In the genomic region with DNA sequence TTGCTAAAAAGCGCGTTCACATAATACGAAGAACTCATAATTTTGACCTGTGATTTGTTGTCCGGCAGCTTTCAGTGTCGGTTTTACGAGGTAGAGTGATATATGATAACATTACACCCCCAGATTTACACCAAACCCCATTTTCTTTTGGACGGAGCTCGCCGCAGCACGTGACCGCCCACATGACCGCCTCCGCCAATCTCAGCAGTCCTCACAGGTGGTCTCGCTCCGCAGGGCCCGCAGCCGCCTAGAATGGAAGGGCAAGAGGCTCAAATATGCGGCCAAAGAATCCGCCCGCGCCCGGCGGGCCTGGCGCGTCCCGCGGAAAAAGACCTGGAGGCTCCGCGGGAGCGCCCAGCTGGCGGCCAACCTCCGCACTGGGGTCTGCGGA, we compare ENCODE assay signal across 8 cellular contexts. TPM values are rescaled to one million over a fixed set of nuclear protein-coding genes. Genes with fewer than 3 reads are reported as not detected.
DNase-seq lines count a peak whose midpoint lies in the region; ATAC-seq and TF ChIP-seq lines count a peak whose summit lies in the region.

Gene HOXA7, minus strand, starts transcription at position 168 of the 391 bp plus-strand sequence. Its CDS starts 130 bp downstream, at position 38.

- CTCF ChIA-PET in CD8-positive, alpha-beta memory T cell (lab: Charles Lee): interaction anchor here (1.1 to 2.0 kb wide), 5 partner anchors 9 to 1264 kb away, joined by 3 to 8 read pairs (median 4); partner anchors contain the start of gene HOXA9
- CTCF ChIA-PET in IMR-90 (lab: Yijun Ruan, JAX): interaction anchor here (0.7 to 1.3 kb wide), 4 partner anchors 23 to 967 kb away, joined by 3 to 4 read pairs (median 3); no protein-coding TSS in a partner anchor
- CTCF ChIA-PET in activated CD8-positive, alpha-beta T cell treated with anti-CD3 and anti-CD28 coated beads for 36 hours (lab: Charles Lee): interaction anchor here (0.7 to 1.3 kb wide), 4 partner anchors 20 to 39 kb away, joined by 3 to 4 read pairs (median 4); no protein-coding TSS in a partner anchor

- H3K4me3 ChIP-seq in CD8-positive, alpha-beta memory T cell (ENCODE audit: low read length): no peak within 1 kb of the TSS
- H3K4me3 ChIP-seq in IMR-90 (ENCODE audit: insufficient read depth, low read depth, low read length) (peak within 1 kb of the TSS; percentile 69), tibial artery (peak within 1 kb of the TSS; percentile 62 to 75), thyroid gland (replicated peaks in 1 of 3) (no peak within 1 kb of the TSS)

- H3K18ac ChIP-seq in IMR-90 (ENCODE audit: low read depth, low read length): no peak within 1 kb of the TSS

- H3K9me1 ChIP-seq in IMR-90 (ENCODE audit: insufficient read depth, low read length): peaks cover 3% of the 10 kb centered on the region; the same call in 1 of the 2 replicates

- TF ChIP-seq POLR2A in IMR-90 (IDR thresholded peaks at IDR 0.05; ENCODE audit: low read depth, low read length): no peak
- no peak for TF ChIP-seq POLR2A in thyroid gland (IDR thresholded peaks at IDR 0.05)

- peak within 1 kb of the TSS; percentile 56 to 85 (median 72) for H3K4me3 Mint-ChIP-seq in CD8-positive, alpha-beta memory T cell
- H3K4me3 Mint-ChIP-seq in activated CD8-positive, alpha-beta T cell treated with anti-CD3 and anti-CD28 coated beads for 36 hours: peak within 1 kb of the TSS; percentile 51

- BruUV-seq in IMR-90 (replicated peaks; lab: Mats Ljungman, UMichigan): no TSS peak

- H3K27me3 Mint-ChIP-seq in CD8-positive, alpha-beta memory T cell: peaks cover 86 to 89% of the 10 kb centered on the region in 2 donors
- H3K27me3 Mint-ChIP-seq in activated CD8-positive, alpha-beta T cell treated with anti-CD3 and anti-CD28 coated beads for 36 hours: peaks cover 83% of the 10 kb centered on the region

- H3K23ac ChIP-seq in IMR-90 (ENCODE audit: low read depth, low read length): peak within 1 kb of the TSS; percentile 72

- H3K56ac ChIP-seq in IMR-90 (ENCODE audit: extremely low read depth, insufficient read depth, low read length): peak within 1 kb of the TSS; percentile 38; the same call in 1 of the 2 replicates

- H4K8ac ChIP-seq in IMR-90 (ENCODE audit: low read depth in 2 of 2, low read length in 2 of 2): peak within 1 kb of the TSS; percentile 80 to 90

- H4K5ac ChIP-seq in IMR-90 (ENCODE audit: low read depth, low read length): no peak within 1 kb of the TSS; the same call in 1 of the 2 replicates

- no peak for TF ChIP-seq RAD21 in IMR-90 (IDR thresholded peaks at IDR 0.05; ENCODE audit: low read length)

- 2% methylated on average over 7 of the region's 33 CpGs; no CpG with 5 or more reads in 1 of the 2 experiments for WGBS in IMR-90 (ENCODE audit: extremely low coverage in 2 of 2, insufficient read length in 1 of 2), 2 experiments
- WGBS in thyroid gland, 2 donors: 5 to 6% methylated on average over 17 to 25 of the region's 33 CpGs

- H3K79me1 ChIP-seq in IMR-90 (ENCODE audit: low read depth in 1 of 2, low read length in 2 of 2): 0 out of 4 replicates have a peak, but pooled peaks cover 0 to 4% of the 10 kb centered on the region in 2 experiments

- H3K9me3 ChIP-seq in CD8-positive, alpha-beta memory T cell (ENCODE audit: low read length): no peaks in the 10 kb centered on the region
- H3K9me3 ChIP-seq in IMR-90 (ENCODE audit: control insufficient read depth, insufficient read depth, low read length) (no peaks in the 10 kb centered on the region), tibial artery (no peaks in the 10 kb centered on the region), thyroid gland (no peaks in the 10 kb centered on the region)

- H4K20me1 ChIP-seq in IMR-90 (ENCODE audit: insufficient read depth, low read length): no peaks in the 10 kb centered on the region

- DNase-seq in CD8-positive, alpha-beta memory T cell: no peak
- DNase-seq in IMR-90 (peak; percentile 63), kidney tubule cell (ENCODE audit: low spot score) (peak; percentile 81), tibial artery (peak in 1 of 2 donors; percentile 89), thyroid gland (no peak), NCI-H526 (lab: John Stamatoyannopoulos, UW) (no peak)
- DNase-seq in activated CD8-positive, alpha-beta T cell treated with anti-CD3 and anti-CD28 coated beads for 36 hours: no peak

- peaks cover 87% of the 10 kb centered on the region for H3K27me3 ChIP-seq in CD8-positive, alpha-beta memory T cell (ENCODE audit: insufficient read depth, low read length, poor library complexity, severe bottlenecking)
- no peaks in the 10 kb centered on the region; the same call in 1 of the 2 replicates for H3K27me3 ChIP-seq in IMR-90 (ENCODE audit: control insufficient read depth, insufficient read depth, low read length)
- no peaks in the 10 kb centered on the region for H3K27me3 ChIP-seq in tibial artery
- peaks cover 77% of the 10 kb centered on the region for H3K27me3 ChIP-seq in thyroid gland

- intact Hi-C loops in IMR-90 (cut with micrococcal nuclease): no loop called here
- intact Hi-C loops in activated CD8-positive, alpha-beta T cell treated with anti-CD3 and anti-CD28 coated beads for 36 hours (cut with micrococcal nuclease): loop anchor here (5.0 kb wide), 2 partner anchors 41 to 86 kb away; partner anchors contain the start of gene EVX1
- intact Hi-C loops in tibial artery (cut with DNase I; ENCODE audit: low total_unique reads): loop anchor here (5.0 kb wide), 1 partner anchor 294 kb away; the partner anchor contains the start of gene SKAP2
- intact Hi-C loops in thyroid gland (cut with DNase I): no loop called here

- ATAC-seq in IMR-90 (ENCODE audit: low read depth): peak; percentile 53
- no peak for ATAC-seq in activated CD8-positive, alpha-beta T cell treated with anti-CD3 and anti-CD28 coated beads for 36 hours
- no peak for ATAC-seq in HG02885 (IDR thresholded peaks at IDR 0.05; ENCODE audit: poor library complexity, unreplicated experiment)

- POLR2A ChIA-PET in CD8-positive, alpha-beta memory T cell (lab: Charles Lee): no interaction called here
- POLR2A ChIA-PET in IMR-90 (lab: Charles Lee; ENCODE audit: unreplicated experiment): no interaction called here
- POLR2A ChIA-PET in activated CD8-positive, alpha-beta T cell treated with anti-CD3 and anti-CD28 coated beads for 36 hours (lab: Charles Lee): interaction anchor here (1.1 kb wide), 1 partner anchor 59 kb away, joined by 5 read pairs; no protein-coding TSS in a partner anchor

- H3K36me3 Mint-ChIP-seq in CD8-positive, alpha-beta memory T cell: peaks cover 0 to 2% (median 0%) of the 10 kb centered on the region in 3 donors
- no peaks in the 10 kb centered on the region for H3K36me3 Mint-ChIP-seq in activated CD8-positive, alpha-beta T cell treated with anti-CD3 and anti-CD28 coated beads for 36 hours (ENCODE audit: low read depth)

- no peak within 1 kb of the TSS for H2BK15ac ChIP-seq in IMR-90 (ENCODE audit: low read depth, low read length)

- H3K4me1 ChIP-seq in CD8-positive, alpha-beta memory T cell (ENCODE audit: insufficient read depth, low read length): peaks cover 43% of the 10 kb centered on the region
- peaks cover 6% of the 10 kb centered on the region; the same call in 1 of the 2 replicates for H3K4me1 ChIP-seq in IMR-90 (ENCODE audit: control insufficient read depth, insufficient read depth, low read length)
- peaks cover 0 to 40% (median 31%) of the 10 kb centered on the region in 4 donors for H3K4me1 ChIP-seq in tibial artery
- peaks cover 18 to 32% of the 10 kb centered on the region in 2 donors for H3K4me1 ChIP-seq in thyroid gland

- peaks cover 0 to 14% (median 0%) of the 10 kb centered on the region in 5 donors for H3K9me3 Mint-ChIP-seq in CD8-positive, alpha-beta memory T cell
- H3K9me3 Mint-ChIP-seq in activated CD8-positive, alpha-beta T cell treated with anti-CD3 and anti-CD28 coated beads for 36 hours: no peaks in the 10 kb centered on the region

- H3K9ac ChIP-seq in IMR-90 (ENCODE audit: low read depth, low read length): peak within 1 kb of the TSS; percentile 44; the same call in 1 of the 2 replicates

- H2AK9ac ChIP-seq in IMR-90 (replicated peaks; ENCODE audit: low read depth, low read length, poor library complexity): peak within 1 kb of the TSS; percentile 80

- H3K4me1 Mint-ChIP-seq in CD8-positive, alpha-beta memory T cell: peaks cover 46 to 70% (median 60%) of the 10 kb centered on the region in 3 donors
- peaks cover 41% of the 10 kb centered on the region for H3K4me1 Mint-ChIP-seq in activated CD8-positive, alpha-beta T cell treated with anti-CD3 and anti-CD28 coated beads for 36 hours (ENCODE audit: low read depth)

- H2BK5ac ChIP-seq in IMR-90 (ENCODE audit: low read depth, low read length, poor library complexity, severe bottlenecking): no peak within 1 kb of the TSS

- H2BK20ac ChIP-seq in IMR-90 (ENCODE audit: low read depth, low read length): no peak within 1 kb of the TSS

- dilution Hi-C loops in IMR-90 (cut with HindIII; ENCODE audit: low sequenced_read_pairs, unreplicated experiment): no loop called here

- no peak for TF ChIP-seq CTCF in IMR-90 (conservative IDR thresholded peaks at IDR 0.05; ENCODE audit: low read depth, low read length)
- no peak for TF ChIP-seq CTCF in activated CD8-positive, alpha-beta T cell treated with anti-CD3 and anti-CD28 coated beads for 36 hours (IDR thresholded peaks at IDR 0.05)
- no peak for TF ChIP-seq CTCF in tibial artery (IDR thresholded peaks at IDR 0.05)
- TF ChIP-seq CTCF in thyroid gland (IDR thresholded peaks at IDR 0.05): no peak

- no peaks in the 10 kb centered on the region for H3K36me3 ChIP-seq in CD8-positive, alpha-beta memory T cell (ENCODE audit: insufficient read depth, low read length)
- H3K36me3 ChIP-seq in IMR-90 (ENCODE audit: control insufficient read depth, insufficient read depth, low read length) (no peaks in the 10 kb centered on the region), tibial artery (no peaks in the 10 kb centered on the region), thyroid gland (no peaks in the 10 kb centered on the region)

- in situ Hi-C loops in IMR-90 (cut with MboI; ENCODE audit: low sequenced_read_pairs): loop anchor here (5.0 kb wide), 2 partner anchors 789 to 1304 kb away; no protein-coding TSS in a partner anchor

- H3K27ac ChIP-seq in CD8-positive, alpha-beta memory T cell (ENCODE audit: low read depth, low read length): no peak within 1 kb of the TSS
- H3K27ac ChIP-seq in IMR-90 (ENCODE audit: insufficient read depth, low read length): peak within 1 kb of the TSS; percentile 34
- H3K27ac ChIP-seq in tibial artery: peak within 1 kb of the TSS; percentile 78 to 84
- no peak within 1 kb of the TSS for H3K27ac ChIP-seq in thyroid gland

- H3K27ac Mint-ChIP-seq in CD8-positive, alpha-beta memory T cell: peak within 1 kb of the TSS in 6 of 8 donors; percentile 38 to 89 (median 65)
- peak within 1 kb of the TSS; percentile 42 for H3K27ac Mint-ChIP-seq in activated CD8-positive, alpha-beta T cell treated with anti-CD3 and anti-CD28 coated beads for 36 hours

- no peak within 1 kb of the TSS for H2BK120ac ChIP-seq in IMR-90 (ENCODE audit: low read depth, low read length)

- no peak within 1 kb of the TSS; the same call in 1 of the 2 replicates for H4K91ac ChIP-seq in IMR-90 (ENCODE audit: insufficient read depth, low read depth, low read length)

- H2AK5ac ChIP-seq in IMR-90 (ENCODE audit: low read depth, low read length): no peak within 1 kb of the TSS

- peak within 1 kb of the TSS; percentile 88 for H3K4me2 ChIP-seq in IMR-90 (ENCODE audit: low read depth, low read length)

- peak within 1 kb of the TSS; percentile 59 for H3K4ac ChIP-seq in IMR-90 (ENCODE audit: low read depth, low read length)

- peak within 1 kb of the TSS; percentile 90 for H2AFZ ChIP-seq in IMR-90 (replicated peaks; ENCODE audit: low read length, poor library complexity)

- peak within 1 kb of the TSS; percentile 44; the same call in 1 of the 2 replicates for H3K14ac ChIP-seq in IMR-90 (replicated peaks; ENCODE audit: low read depth, low read length)

RNA-seq across cellular contexts. Expression of gene HOXA7, which starts in this region (rescaled TPM):
- total RNA-seq in CD8-positive, alpha-beta memory T cell: not detected
- polyA plus RNA-seq in CD8-positive, alpha-beta memory T cell: not detected
- total RNA-seq in IMR-90 (2012; rRNA removed): under 0.01 and 0.18 TPM in 2 replicates
- 1.7 TPM in 2 replicates for polyA plus RNA-seq in IMR-90 (2012; rRNA removed)
- polyA plus RNA-seq in IMR-90 (2012; cell fraction: cytosol; rRNA removed): 2.0 and 2.2 TPM in 2 replicates
- polyA plus RNA-seq in IMR-90 (2012; cell fraction: nucleus; rRNA removed; ENCODE audit: low replicate concordance): 0.51 and 0.71 TPM in 2 replicates
- total RNA-seq in activated CD8-positive, alpha-beta T cell treated with anti-CD3 and anti-CD28 coated beads for 36 hours: not detected
- total RNA-seq in thyroid gland: 1 to 10 TPM in 1 of 4 donors, under 1 TPM in 3; 0.34 to 2.1 (median 0.74) TPM

Comparison
In these comparisons a context has a peak if more than half of its experiments do, and no peak if none do; other contexts are left out.
1. DNase-seq: peak in IMR-90 (single experiment) and kidney tubule cell (single experiment); none in CD8-positive, alpha-beta memory T cell (0 of 5), activated CD8-positive, alpha-beta T cell treated with anti-CD3 and anti-CD28 coated beads for 36 hours (single experiment), thyroid gland (0 of 2) and NCI-H526 (0 of 2).
2. H3K27ac ChIP-seq: peak in IMR-90 (single experiment) and tibial artery (2 of 2); none in CD8-positive, alpha-beta memory T cell (single experiment) and thyroid gland (0 of 3).
3. H3K4me3 ChIP-seq: peak in IMR-90 (single experiment) and tibial artery (2 of 2); none in CD8-positive, alpha-beta memory T cell (single experiment) and thyroid gland (0 of 3).
4. intact Hi-C loops: an anchor here in activated CD8-positive, alpha-beta T cell treated with anti-CD3 and anti-CD28 coated beads for 36 hours (5.0 kb wide) and tibial artery (5.0 kb wide); none called in IMR-90 and thyroid gland.